12 cellular contexts compared by ENCODE assay signal in genomic region chr2:236548179-236548918, GRCh38.
DNase-seq lines count a peak whose midpoint lies in the region; ATAC-seq and TF ChIP-seq lines count a peak whose summit lies in the region.
"Had no signal": no experiment of that assay in that cellular context is flagged by ENCODE, and none has a peak within 500 bp of the region (broad histone marks: within the 10 kb centered on the region; RNA-seq: fewer than 3 reads in every experiment).

No MANE protein-coding gene starts in this region.

- in situ Hi-C loops in KBM-7 (cut with MboI; ENCODE audit: low pct_unique_long_range_greater_than_20kb, low sequenced_read_pairs), result no loop called here

- no peak for TF ChIP-seq CTCF in VCaP (conservative IDR thresholded peaks at IDR 0.05)

- peaks cover 13% of the 10 kb centered on the region for H3K36me3 Mint-ChIP-seq in stimulated activated naive CD8-positive, alpha-beta T cell treated with anti-CD3 and anti-CD28 coated beads, Interleukin-15, Interleukin-2, amounts not matched to agents 100 ng/mL and 50 ng/mL, for 24 hours (ENCODE audit: low read depth)

- peaks cover 95% of the 10 kb centered on the region for H3K4me1 Mint-ChIP-seq in stimulated activated naive CD8-positive, alpha-beta T cell treated with anti-CD3 and anti-CD28 coated beads, Interleukin-15, Interleukin-2, amounts not matched to agents 100 ng/mL and 50 ng/mL, for 24 hours (ENCODE audit: low read depth)

- no peak for ATAC-seq in stimulated activated naive CD8-positive, alpha-beta T cell treated with anti-CD3 and anti-CD28 coated beads, Interleukin-15, Interleukin-2, amounts not matched to agents 100 U/mL and 50 U/mL, for 24 hours
- ATAC-seq: left cardiac atrium had no signal

- H3K27ac ChIP-seq in VCaP, result peak overlapping the region; percentile 24; the same call in 1 of the 2 replicates
- H3K27ac ChIP-seq: colonic mucosa had no signal

- no peak overlapping the region for H3K4me3 Mint-ChIP-seq in stimulated activated naive CD8-positive, alpha-beta T cell treated with anti-CD3 and anti-CD28 coated beads, Interleukin-15, Interleukin-2, amounts not matched to agents 100 ng/mL and 50 ng/mL, for 24 hours
- H3K4me3 Mint-ChIP-seq: nephron had no signal

- H3K27me3 Mint-ChIP-seq in stimulated activated naive CD8-positive, alpha-beta T cell treated with anti-CD3 and anti-CD28 coated beads, Interleukin-15, Interleukin-2, amounts not matched to agents 100 ng/mL and 50 ng/mL, for 24 hours, result no peaks in the 10 kb centered on the region

- peak overlapping the region; percentile 79 for H3K27ac Mint-ChIP-seq in stimulated activated naive CD8-positive, alpha-beta T cell treated with anti-CD3 and anti-CD28 coated beads, Interleukin-15, Interleukin-2, amounts not matched to agents 100 ng/mL and 50 ng/mL, for 24 hours
- H3K27ac Mint-ChIP-seq: nephron had no signal

- no peak for DNase-seq in stimulated activated naive CD8-positive, alpha-beta T cell treated with anti-CD3 and anti-CD28 coated beads, Interleukin-15, Interleukin-2, amounts not matched to agents 100 U/mL and 50 U/mL, for 24 hours
- DNase-seq in fibroblast of gingiva (ENCODE audit: low read depth), result peak; percentile 14
- no peak for DNase-seq in globus pallidus (ENCODE audit: low spot score)
- no peak for DNase-seq in amygdala (lab: John Stamatoyannopoulos, UW)
- DNase-seq in NCI-H2196 (lab: John Stamatoyannopoulos, UW; ENCODE audit: unreplicated experiment), result no peak
- DNase-seq in KBM-7, result no peak
- DNase-seq: colonic mucosa, left cardiac atrium, NCI-H2029 had no signal

- H3K9me3 Mint-ChIP-seq in stimulated activated naive CD8-positive, alpha-beta T cell treated with anti-CD3 and anti-CD28 coated beads, Interleukin-15, Interleukin-2, amounts not matched to agents 100 ng/mL and 50 ng/mL, for 24 hours, result peaks cover 5% of the 10 kb centered on the region
